8 cellular contexts compared by ENCODE assay signal in the genomic region with DNA sequence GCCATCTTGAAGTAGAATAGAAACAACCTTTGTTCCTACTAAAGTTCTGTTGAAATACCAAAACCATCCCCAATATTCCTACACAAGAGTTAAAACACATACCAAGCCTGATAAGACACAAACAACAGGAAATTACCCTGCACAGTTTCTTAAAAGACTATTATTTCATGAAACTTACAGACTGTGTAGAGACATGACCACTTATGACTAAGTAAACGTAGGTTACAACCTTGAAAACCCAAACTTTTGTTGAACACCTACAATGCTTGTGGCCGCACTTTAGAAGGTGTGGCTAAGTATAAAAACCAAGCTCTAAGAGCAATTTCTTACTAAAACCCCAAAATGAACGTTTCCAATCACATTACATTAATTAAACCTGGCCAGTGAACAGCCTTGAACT. TPM values are rescaled to one million over a fixed set of nuclear protein-coding genes. Genes with fewer than 3 reads are reported as not detected.
DNase-seq lines count a peak whose midpoint lies in the region; ATAC-seq, FAIRE-seq and TF ChIP-seq lines count a peak whose summit lies in the region.

No MANE protein-coding gene starts in this region.

- no peak overlapping the region for H2AK9ac ChIP-seq in IMR-90 (replicated peaks; ENCODE audit: low read depth, low read length, poor library complexity)

- H3K4me3 ChIP-seq in BJ (ENCODE audit: low read depth, low read length) (peak overlapping the region; percentile 94; the same call in 1 of the 2 replicates), IMR-90 (ENCODE audit: insufficient read depth, low read depth, low read length) (peak overlapping the region; percentile 32; the same call in 1 of the 2 replicates), GM12878 (peak overlapping the region; percentile 89)

- H3K9me3 Mint-ChIP-seq in memory B cell: no peaks in the 10 kb centered on the region

- CTCF ChIA-PET in BJ (lab: Yijun Ruan, JAX): interaction anchor here (0.7 kb wide), 1 partner anchor 44 kb away, joined by 4 read pairs; no protein-coding TSS in a partner anchor
- CTCF ChIA-PET in IMR-90 (lab: Yijun Ruan, JAX): no interaction called here
- CTCF ChIA-PET in GM12878 (lab: Yijun Ruan, JAX): interaction anchor here (1.4 kb wide), 1 partner anchor 15 kb away, joined by 4 read pairs; no protein-coding TSS in a partner anchor

- peaks cover 62% of the 10 kb centered on the region for H3K79me2 ChIP-seq in GM12878 (ENCODE audit: control insufficient read depth, insufficient read depth, low read length)

- H3K4me2 ChIP-seq in IMR-90 (ENCODE audit: low read depth, low read length) (peak overlapping the region; percentile 78), GM12878 (ENCODE audit: control insufficient read depth, insufficient read depth) (peak overlapping the region; percentile 83)

- RAD21 ChIA-PET in GM12878 (lab: Charles Lee; ENCODE audit: unreplicated experiment): interaction anchor here (0.8 to 1.2 kb wide), 3 partner anchors 10 to 28 kb away, joined by 3 to 4 read pairs (median 4); no protein-coding TSS in a partner anchor

- dilution Hi-C loops in IMR-90 (cut with HindIII; ENCODE audit: low sequenced_read_pairs, unreplicated experiment): no loop called here

- intact Hi-C loops in IMR-90 (cut with micrococcal nuclease): loop anchor here (5.0 kb wide), 2 partner anchors 41 to 96 kb away; no protein-coding TSS in a partner anchor
- intact Hi-C loops in GM12878 (cut with micrococcal nuclease; ENCODE audit: unreplicated experiment): no loop called here

- H2AK5ac ChIP-seq in IMR-90 (ENCODE audit: low read depth, low read length): no peak overlapping the region

- H4K5ac ChIP-seq in IMR-90 (ENCODE audit: low read depth, low read length): no peak overlapping the region

- in situ Hi-C loops in IMR-90 (cut with MboI; ENCODE audit: low sequenced_read_pairs) (no loop called here), GM12878 (cut with MboI) (no loop called here)

- peaks cover 6 to 40% of the 10 kb centered on the region in 2 experiments; a peak in 3 of 4 replicates for H3K79me1 ChIP-seq in IMR-90 (ENCODE audit: low read depth in 1 of 2, low read length in 2 of 2)

- 0 out of 2 replicates have a peak overlapping the region, but pooled peaks have one; percentile 13 for H3K14ac ChIP-seq in IMR-90 (replicated peaks; ENCODE audit: low read depth, low read length)

- H2BK15ac ChIP-seq in IMR-90 (ENCODE audit: low read depth, low read length): no peak overlapping the region

- H3K27ac ChIP-seq in IMR-90 (ENCODE audit: insufficient read depth, low read length): no peak overlapping the region
- peak overlapping the region; percentile 87 for H3K27ac ChIP-seq in GM12878 (ENCODE audit: control insufficient read depth, insufficient read depth)

- H3K18ac ChIP-seq in IMR-90 (ENCODE audit: low read depth, low read length): no peak overlapping the region

- peaks cover 7% of the 10 kb centered on the region for H3K9me1 ChIP-seq in IMR-90 (ENCODE audit: insufficient read depth, low read length)

- no peak overlapping the region for H4K91ac ChIP-seq in IMR-90 (ENCODE audit: insufficient read depth, low read depth, low read length)

- H3K4me3 Mint-ChIP-seq in memory B cell: peak overlapping the region; percentile 12

- FAIRE-seq in GM12878 (lab: Jason Lieb, UNC): no peak

- H3K9me3 ChIP-seq in IMR-90 (ENCODE audit: control insufficient read depth, insufficient read depth, low read length) (no peaks in the 10 kb centered on the region), GM12878 (replicated peaks; ENCODE audit: control insufficient read depth, insufficient read depth, low read length) (no peaks in the 10 kb centered on the region; the same call in 2 of the 3 replicates)

- no peak overlapping the region for H3K4ac ChIP-seq in IMR-90 (ENCODE audit: low read depth, low read length)

- H2BK120ac ChIP-seq in IMR-90 (ENCODE audit: low read depth, low read length): no peak overlapping the region

- no peak for ATAC-seq in IMR-90 (ENCODE audit: low read depth)
- no peak for ATAC-seq in GM12878
- no peak for ATAC-seq in memory B cell (ENCODE audit: low read depth)
- ATAC-seq in GM18868 (IDR thresholded peaks at IDR 0.05; ENCODE audit: unreplicated experiment): no peak
- no peak for ATAC-seq in GM21360 (IDR thresholded peaks at IDR 0.05; ENCODE audit: unreplicated experiment)

- H3K9ac ChIP-seq in IMR-90 (ENCODE audit: low read depth, low read length) (peak overlapping the region; percentile 36; the same call in 1 of the 2 replicates), GM12878 (ENCODE audit: control insufficient read depth, insufficient read depth, low read length) (peak overlapping the region; percentile 47)

- H2BK20ac ChIP-seq in IMR-90 (ENCODE audit: low read depth, low read length): no peak overlapping the region

- no peaks in the 10 kb centered on the region for H3K36me3 Mint-ChIP-seq in memory B cell

- H3K27ac Mint-ChIP-seq in memory B cell: no peak overlapping the region

- SMC1A ChIA-PET in GM12878 (lab: Charles Lee; ENCODE audit: uncharacterized antibody, unreplicated experiment): interaction anchor here (0.8 to 2.6 kb wide), 5 partner anchors 9 to 44 kb away, joined by 3 to 18 read pairs (median 3); no protein-coding TSS in a partner anchor

- no CpG with 5 or more reads among the region's 3 CpGs for WGBS in IMR-90 (ENCODE audit: extremely low coverage in 2 of 2, insufficient read length in 1 of 2), 2 experiments
- WGBS in GM12878 (ENCODE audit: insufficient coverage, insufficient replicate concordance, low lambda C conversion rate, missing lambda C conversion rate): 31% methylated on average over 3 of the region's 3 CpGs

- peaks cover 33% of the 10 kb centered on the region for H3K4me1 Mint-ChIP-seq in memory B cell

- TF ChIP-seq CTCF in BJ (IDR thresholded peaks at IDR 0.05; ENCODE audit: insufficient read depth, low read depth, low read length): no peak
- no peak for TF ChIP-seq CTCF in IMR-90 (conservative IDR thresholded peaks at IDR 0.05; ENCODE audit: low read depth, low read length)
- TF ChIP-seq CTCF in GM12878 (IDR thresholded peaks at IDR 0.05 in 2 of 3, conservative IDR thresholded peaks at IDR 0.05 in 1 of 3; ENCODE audit: control insufficient read depth in 2 of 3, extremely low read depth in 1 of 3, insufficient read depth in 1 of 3, low read depth in 3 of 3, low read length in 3 of 3): no peak

- H3K27me3 ChIP-seq in BJ (ENCODE audit: control insufficient read depth, insufficient read depth, low read length) (no peaks in the 10 kb centered on the region), IMR-90 (ENCODE audit: control insufficient read depth, insufficient read depth, low read length) (no peaks in the 10 kb centered on the region), GM12878 (replicated peaks in 1 of 2; ENCODE audit: control insufficient read depth in 2 of 2, insufficient read depth in 2 of 2, low read length in 1 of 2) (no peaks in the 10 kb centered on the region)

- H2BK5ac ChIP-seq in IMR-90 (ENCODE audit: low read depth, low read length, poor library complexity, severe bottlenecking): no peak overlapping the region

- H4K20me1 ChIP-seq in IMR-90 (ENCODE audit: insufficient read depth, low read length) (peaks cover 39% of the 10 kb centered on the region), GM12878 (ENCODE audit: control insufficient read depth, insufficient read depth) (peaks cover 7% of the 10 kb centered on the region; the same call in 1 of the 2 replicates)

- H4K8ac ChIP-seq in IMR-90 (ENCODE audit: low read depth in 2 of 2, low read length in 2 of 2): no peak overlapping the region

- H3K27me3 Mint-ChIP-seq in memory B cell: no peaks in the 10 kb centered on the region

- H2AFZ ChIP-seq in IMR-90 (replicated peaks; ENCODE audit: low read length, poor library complexity): no peak overlapping the region
- no peak overlapping the region; the same call in 1 of the 2 replicates for H2AFZ ChIP-seq in GM12878 (ENCODE audit: control insufficient read depth, low read depth, low read length)

- BruUV-seq in IMR-90 (replicated peaks; lab: Mats Ljungman, UMichigan): no TSS peak
- BruUV-seq in GM12878 (replicated peaks; lab: Mats Ljungman, UMichigan): no TSS peak

- DNase-seq in BJ (ENCODE audit: low read depth) (no peak), IMR-90 (peak; percentile 28), GM12878 (ENCODE audit: low read depth, low spot score) (no peak), memory B cell (ENCODE audit: low spot score in 2 of 2) (no peak), DMS 273 (lab: John Stamatoyannopoulos, UW; ENCODE audit: unreplicated experiment) (no peak), iPS-NIHi11 (ENCODE audit: low spot score) (no peak)

- TF ChIP-seq POLR2A in IMR-90 (IDR thresholded peaks at IDR 0.05; ENCODE audit: low read depth, low read length) (no peak), GM12878 (IDR thresholded peaks at IDR 0.05; ENCODE audit: low read depth, low read length) (no peak)

- no peak overlapping the region for H3K56ac ChIP-seq in IMR-90 (ENCODE audit: extremely low read depth, insufficient read depth, low read length)

- POLR2A ChIA-PET in BJ (lab: Charles Lee) (no interaction called here), IMR-90 (lab: Charles Lee; ENCODE audit: unreplicated experiment) (no interaction called here), GM12878 (lab: Charles Lee) (interaction anchor here (0.8 to 2.3 kb wide), 4 partner anchors 10 to 29 kb away, joined by 3 to 8 read pairs (median 4); no protein-coding TSS in a partner anchor)

- no peak overlapping the region for H3K23ac ChIP-seq in IMR-90 (ENCODE audit: low read depth, low read length)

- H3K4me1 ChIP-seq in IMR-90 (ENCODE audit: control insufficient read depth, insufficient read depth, low read length): 0 out of 2 replicates have a peak, but pooled peaks cover under 1% of the 10 kb centered on the region
- H3K4me1 ChIP-seq in GM12878 (ENCODE audit: control insufficient read depth, insufficient read depth, low read length): peaks cover 2% of the 10 kb centered on the region; the same call in 1 of the 2 replicates

- no peaks in the 10 kb centered on the region for H3K36me3 ChIP-seq in BJ (ENCODE audit: control insufficient read depth, insufficient read depth, low read length)
- no peaks in the 10 kb centered on the region for H3K36me3 ChIP-seq in IMR-90 (ENCODE audit: control insufficient read depth, insufficient read depth, low read length)
- H3K36me3 ChIP-seq in GM12878 (ENCODE audit: control insufficient read depth in 2 of 2, insufficient read depth in 2 of 2, low read length in 1 of 2): no peaks in the 10 kb centered on the region

- TF ChIP-seq EP300 in GM12878 (IDR thresholded peaks at IDR 0.05; ENCODE audit: borderline replicate concordance in 1 of 2, control insufficient read depth in 1 of 2, low read depth in 2 of 2, low read length in 2 of 2): no peak

- TF ChIP-seq RAD21 in IMR-90 (IDR thresholded peaks at IDR 0.05; ENCODE audit: low read length) (no peak), GM12878 (IDR thresholded peaks at IDR 0.05; ENCODE audit: insufficient read depth, low read depth, low read length) (no peak)

RNA-seq across cellular contexts. Expression of gene SMAD2, which starts 2.0 kb away (rescaled TPM):
- 52.2 and 97.8 TPM in 2 replicates for polyA plus RNA-seq in BJ (2011; rRNA removed)
- polyA minus RNA-seq in BJ (2011; rRNA and poly(A)+ RNA removed): 67.1 and 97.9 TPM in 2 replicates
- total RNA-seq in IMR-90 (2012; rRNA removed): 124 and 171 TPM in 2 replicates
- 35.8 and 41.7 TPM in 2 replicates for polyA plus RNA-seq in IMR-90 (2012; rRNA removed)
- polyA plus RNA-seq in IMR-90 (2012; cell fraction: cytosol; rRNA removed): 9.2 and 21.8 TPM in 2 replicates
- 2.8 and 22.9 TPM in 2 replicates for polyA plus RNA-seq in IMR-90 (2012; cell fraction: nucleus; rRNA removed; ENCODE audit: low replicate concordance)
- 145 and 153 TPM in 2 replicates for total RNA-seq in GM12878 (2013; cell fraction: nucleolus; rRNA removed)
- 46.4 and 60.1 TPM in 2 replicates for total RNA-seq in GM12878 (2014; rRNA removed)
- 85.8 and 92.3 TPM in 2 replicates for total RNA-seq in GM12878 (2014; rRNA removed; fragmentation: Illumina TruSeq; extraction: Trizol)
- 99.2 and 103 TPM in 2 replicates for total RNA-seq in GM12878 (2021)
- 59.8 TPM for polyA plus RNA-seq in GM12878 (2011; ENCODE audit: low read depth)
- 111 and 133 TPM in 2 replicates for polyA plus RNA-seq in GM12878 (2011; rRNA removed)
- polyA plus RNA-seq in GM12878 (2011; cell fraction: cytosol; rRNA removed): 61.8 and 102 TPM in 2 replicates
- 44.1 and 47.5 TPM in 2 replicates for polyA plus RNA-seq in GM12878 (2011; cell fraction: nucleus; rRNA removed)
- 69.3 and 85.8 TPM in 2 replicates for polyA plus RNA-seq in GM12878 (2012)
- polyA plus RNA-seq in GM12878 (2014; fragmentation: Illumina TruSeq; extraction: Trizol): 93.1 and 106 TPM in 2 replicates
- polyA plus RNA-seq in GM12878 (2014; fragmentation: Nextera tagmentation; extraction: Ambion mirVana): 10 to 100 TPM; 28.8 to 29.5 TPM
- 42.8 and 51.2 TPM in 2 replicates for polyA plus RNA-seq in GM12878 (2014; rRNA removed)
- 10 to 100 TPM; 63.1 to 68.4 TPM for polyA plus RNA-seq in GM12878 (2016; fragmentation: Nextera tagmentation; extraction: Ambion mirVana)
- polyA minus RNA-seq in GM12878 (2011; rRNA and poly(A)+ RNA removed): 108 and 197 TPM in 2 replicates
- 49.2 and 60.1 TPM in 2 replicates for polyA minus RNA-seq in GM12878 (2011; cell fraction: cytosol; rRNA and poly(A)+ RNA removed)
- polyA minus RNA-seq in GM12878 (2011; cell fraction: nucleus; rRNA and poly(A)+ RNA removed): 28.9 and 48.3 TPM in 2 replicates

Comparison
In these comparisons a context has a peak if more than half of its experiments do, and no peak if none do; other contexts are left out.
1. H3K4me3 ChIP-seq: peak in every context shown above with its lines; median percentile 94 in BJ; 89 in GM12878; 32 in IMR-90.